In the genomic region with DNA sequence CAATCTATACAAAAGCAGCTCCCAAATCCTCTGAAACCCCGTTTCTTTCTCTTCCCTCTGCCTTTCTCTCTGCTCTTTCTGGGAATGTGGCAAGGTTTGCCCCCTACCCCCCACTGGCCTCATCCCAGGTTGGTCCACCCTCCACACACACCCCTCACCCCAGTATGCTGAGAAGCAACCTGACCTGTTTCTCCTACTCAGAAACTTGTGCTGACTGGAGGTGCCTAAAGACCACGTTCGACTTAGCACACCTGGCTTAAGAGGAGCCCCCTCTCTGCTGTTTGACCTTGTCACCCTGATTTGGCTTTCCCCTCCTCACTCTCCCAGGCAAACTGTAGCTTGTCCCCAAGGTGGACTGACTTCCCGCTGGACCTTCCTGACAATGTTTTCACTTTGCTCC, we compare ENCODE assay signal across 9 cellular contexts. TPM values are rescaled to one million over a fixed set of nuclear protein-coding genes. Genes with fewer than 3 reads are reported as not detected.
A peak's percentile ranks its signal among the peaks of the same experiment; 100 is the strongest.
DNase-seq lines count a peak whose midpoint lies in the region; ATAC-seq and TF ChIP-seq lines count a peak whose summit lies in the region.
"Had no signal": no experiment of that assay in that cellular context is flagged by ENCODE, and none has a peak within 500 bp of the region (broad histone marks: within the 10 kb centered on the region; RNA-seq: fewer than 3 reads in every experiment).

No MANE protein-coding gene starts in this region.

- peaks cover 46% of the 10 kb centered on the region for H3K27me3 Mint-ChIP-seq in activated B cell treated with CpG ODN at 0.5 μM for 24 hours

- no peak for ATAC-seq in activated B cell treated with CpG ODN at 0.5 μM for 24 hours (ENCODE audit: low read depth)
- ATAC-seq in foreskin keratinocyte, result no peak

- no peak for DNase-seq in GM12864 (ENCODE audit: low read depth)
- no peak for DNase-seq in activated B cell treated with CpG ODN at 0.5 μM for 24 hours
- no peak for DNase-seq in foreskin fibroblast
- DNase-seq in sigmoid colon, result peak; percentile 46
- DNase-seq in foreskin melanocyte, result no peak
- DNase-seq in foreskin keratinocyte, result no peak
- DNase-seq in GDM1 (lab: John Stamatoyannopoulos, UW), result no peak
- DNase-seq in SIG-M5 (lab: John Stamatoyannopoulos, UW), result no peak
- DNase-seq: NCI-H510A had no signal

- no peaks in the 10 kb centered on the region for H3K9me3 ChIP-seq in sigmoid colon

- no peak for TF ChIP-seq EP300 in sigmoid colon (IDR thresholded peaks at IDR 0.05)

- no peaks in the 10 kb centered on the region for H3K9me3 Mint-ChIP-seq in activated B cell treated with CpG ODN at 0.5 μM for 24 hours

- peak overlapping the region; percentile 79 for H3K4me3 Mint-ChIP-seq in activated B cell treated with CpG ODN at 0.5 μM for 24 hours

- H3K36me3 Mint-ChIP-seq in activated B cell treated with CpG ODN at 0.5 μM for 24 hours (ENCODE audit: low read depth), result no peaks in the 10 kb centered on the region

- TF ChIP-seq CTCF in GM12864 (IDR thresholded peaks at IDR 0.05; ENCODE audit: low read depth, low read length, missing control alignments) (no peak), activated B cell treated with CpG ODN at 0.5 μM for 24 hours (IDR thresholded peaks at IDR 0.05) (no peak), foreskin fibroblast (IDR thresholded peaks at IDR 0.05; ENCODE audit: low read depth, low read length) (no peak), sigmoid colon (IDR thresholded peaks at IDR 0.05) (no peak), foreskin keratinocyte (conservative IDR thresholded peaks at IDR 0.05) (no peak)

- H3K4me3 ChIP-seq in GM12864 (ENCODE audit: low read depth, low read length) (peak overlapping the region; percentile 65; the same call in 1 of the 2 replicates), foreskin fibroblast (ENCODE audit: low read depth in 1 of 2, low read length in 2 of 2) (peak overlapping the region; percentile 78 to 79), sigmoid colon (peak overlapping the region; percentile 68 to 79 (median 74))

- intact Hi-C loops in activated B cell treated with CpG ODN at 0.5 μM for 24 hours (cut with micrococcal nuclease), result loop anchor here (5.0 kb wide), 1 partner anchor 34 kb away; a partner anchor contains a TSS
- intact Hi-C loops in sigmoid colon (cut with DNase I), result loop anchor here (5.0 kb wide), 2 partner anchors 44 to 281 kb away; no protein-coding TSS in a partner anchor

- no peaks in the 10 kb centered on the region for H3K36me3 ChIP-seq in sigmoid colon

- H3K4me1 ChIP-seq in sigmoid colon (peaks cover 0 to 32% (median 25%) of the 10 kb centered on the region in 4 donors), foreskin keratinocyte (peaks cover 21% of the 10 kb centered on the region)

- POLR2A ChIA-PET in activated B cell treated with CpG ODN at 0.5 μM for 24 hours (lab: Charles Lee), result interaction anchor here (0.9 kb wide), 1 partner anchor 31 kb away, joined by 5 read pairs; a partner anchor contains a TSS

- H3K27ac Mint-ChIP-seq in activated B cell treated with CpG ODN at 0.5 μM for 24 hours, result no peak overlapping the region

- H3K4me1 Mint-ChIP-seq in activated B cell treated with CpG ODN at 0.5 μM for 24 hours, result peaks cover 15% of the 10 kb centered on the region

- no peak for TF ChIP-seq POLR2A in sigmoid colon (IDR thresholded peaks at IDR 0.05)

- WGBS in sigmoid colon, 2 donors, result 56 to 69% methylated on average over 4 of the region's 4 CpGs

- H3K27ac ChIP-seq in sigmoid colon (peak overlapping the region; percentile 75 to 82 (median 78)), foreskin keratinocyte (no peak overlapping the region)

- H3K27me3 ChIP-seq in sigmoid colon, result no peaks in the 10 kb centered on the region
- no peaks in the 10 kb centered on the region for H3K27me3 ChIP-seq in foreskin keratinocyte

- CTCF ChIA-PET in activated B cell treated with CpG ODN at 0.5 μM for 24 hours (lab: Charles Lee), result no interaction called here

RNA-seq across cellular contexts. Expression of a gene that starts 1.1 kb away (rescaled TPM):
- 6.5 and 7.3 TPM in 2 replicates for total RNA-seq in activated B cell treated with CpG ODN at 0.5 μM for 24 hours
- 10 to 100 TPM; 21.4 to 36.0 (median 30.9) TPM for total RNA-seq in sigmoid colon
- 10 to 100 TPM; 19.2 to 38.0 (median 30.7) TPM for polyA plus RNA-seq in sigmoid colon
- total RNA-seq in foreskin keratinocyte, result 47.9 and 48.5 TPM in 2 replicates
- 22.5 and 24.9 TPM in 2 replicates for polyA plus RNA-seq in foreskin keratinocyte

RNA-seq across cellular contexts. Expression of a gene that starts 30.9 kb away (rescaled TPM):
- 0.44 and 1.5 TPM in 2 replicates for total RNA-seq in activated B cell treated with CpG ODN at 0.5 μM for 24 hours
- total RNA-seq in sigmoid colon, result 1 to 10 TPM in 1 of 4 donors, not detected in 3; 1.4 TPM
- 1 to 10 TPM; 1.8 to 5.3 (median 2.3) TPM for polyA plus RNA-seq in sigmoid colon
- total RNA-seq in foreskin keratinocyte, result 0.37 and 0.39 TPM in 2 replicates
- 0.12 and 0.19 TPM in 2 replicates for polyA plus RNA-seq in foreskin keratinocyte

RNA-seq across cellular contexts. Expression of a gene that starts 35.0 kb away (rescaled TPM):
- not detected in 2 replicates for total RNA-seq in activated B cell treated with CpG ODN at 0.5 μM for 24 hours
- under 1 TPM in 2 of 4 donors, not detected in 2; 0.16 to 0.36 TPM for total RNA-seq in sigmoid colon
- polyA plus RNA-seq in sigmoid colon, result 10 to 100 TPM in 2 of 3 donors, 1 to 10 TPM in 1; 8.0 to 33.8 (median 26.4) TPM
- total RNA-seq in foreskin keratinocyte, result 0.03 and 0.07 TPM in 2 replicates
- 0.03 TPM in 1 of 2 replicates, not detected in the other for polyA plus RNA-seq in foreskin keratinocyte

RNA-seq across cellular contexts. Expression of a gene that starts 40.8 kb away (rescaled TPM):
- total RNA-seq in activated B cell treated with CpG ODN at 0.5 μM for 24 hours, result 9.2 and 9.8 TPM in 2 replicates
- 10 to 100 TPM in 2 of 4 donors, 1 to 10 TPM in 2; 7.1 to 19.9 (median 12.9) TPM for total RNA-seq in sigmoid colon
- polyA plus RNA-seq in sigmoid colon, result 1 to 10 TPM; 1.2 to 2.7 (median 1.8) TPM
- total RNA-seq in foreskin keratinocyte, result 12.6 and 13.0 TPM in 2 replicates
- 2.5 and 2.6 TPM in 2 replicates for polyA plus RNA-seq in foreskin keratinocyte

RNA-seq across cellular contexts. Expression of a gene that starts 52.3 kb away (rescaled TPM):
- total RNA-seq in activated B cell treated with CpG ODN at 0.5 μM for 24 hours (1.5 and 2.4 TPM in 2 replicates), sigmoid colon (10 to 100 TPM in 1 of 4 donors, 1 to 10 TPM in 3; 4.2 to 20.0 (median 7.6) TPM), foreskin keratinocyte (2.9 and 3.0 TPM in 2 replicates)
- polyA plus RNA-seq in sigmoid colon (10 to 100 TPM; 22.4 to 25.1 (median 24.6) TPM), foreskin keratinocyte (3.2 and 3.4 TPM in 2 replicates)
